Comparison of ENCODE assay signal across 1 cellular context in the genomic region with DNA sequence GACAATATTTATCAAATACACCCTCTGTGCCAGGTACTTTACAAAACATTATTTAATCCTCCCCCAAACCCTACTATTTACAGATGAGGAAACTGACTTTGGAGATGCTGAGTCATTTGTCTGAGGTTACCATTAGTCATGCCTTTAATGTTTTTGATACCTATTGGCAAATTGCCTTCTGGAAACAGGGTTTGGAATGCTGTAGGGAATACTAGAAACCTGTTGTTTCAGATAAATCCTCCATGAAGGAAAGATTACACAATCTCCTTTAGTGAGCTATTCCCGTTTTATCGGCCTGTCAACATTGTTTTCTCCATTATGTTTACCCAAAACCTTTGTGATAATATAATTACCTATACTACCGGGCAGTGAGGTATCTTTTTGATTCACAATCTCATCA.
A peak's percentile ranks its signal among the peaks of the same experiment; 100 is the strongest.
TF ChIP-seq lines count a peak whose summit lies in the region.

No MANE protein-coding gene starts in this region.

TF ChIP-seq in SK-N-SH, 30 proteins besides CTCF, POLR2A, EP300 and RAD21 (continued from another document):
- TF ChIP-seq, protein P1, sequence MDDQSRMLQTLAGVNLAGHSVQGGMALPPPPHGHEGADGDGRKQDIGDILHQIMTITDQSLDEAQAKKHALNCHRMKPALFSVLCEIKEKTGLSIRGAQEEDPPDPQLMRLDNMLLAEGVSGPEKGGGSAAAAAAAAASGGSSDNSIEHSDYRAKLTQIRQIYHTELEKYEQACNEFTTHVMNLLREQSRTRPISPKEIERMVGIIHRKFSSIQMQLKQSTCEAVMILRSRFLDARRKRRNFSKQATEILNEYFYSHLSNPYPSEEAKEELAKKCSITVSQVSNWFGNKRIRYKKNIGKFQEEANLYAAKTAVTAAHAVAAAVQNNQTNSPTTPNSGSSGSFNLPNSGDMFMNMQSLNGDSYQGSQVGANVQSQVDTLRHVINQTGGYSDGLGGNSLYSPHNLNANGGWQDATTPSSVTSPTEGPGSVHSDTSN (IDR thresholded peaks at IDR 0.05): peak; percentile 82
- TF ChIP-seq, protein P2, sequence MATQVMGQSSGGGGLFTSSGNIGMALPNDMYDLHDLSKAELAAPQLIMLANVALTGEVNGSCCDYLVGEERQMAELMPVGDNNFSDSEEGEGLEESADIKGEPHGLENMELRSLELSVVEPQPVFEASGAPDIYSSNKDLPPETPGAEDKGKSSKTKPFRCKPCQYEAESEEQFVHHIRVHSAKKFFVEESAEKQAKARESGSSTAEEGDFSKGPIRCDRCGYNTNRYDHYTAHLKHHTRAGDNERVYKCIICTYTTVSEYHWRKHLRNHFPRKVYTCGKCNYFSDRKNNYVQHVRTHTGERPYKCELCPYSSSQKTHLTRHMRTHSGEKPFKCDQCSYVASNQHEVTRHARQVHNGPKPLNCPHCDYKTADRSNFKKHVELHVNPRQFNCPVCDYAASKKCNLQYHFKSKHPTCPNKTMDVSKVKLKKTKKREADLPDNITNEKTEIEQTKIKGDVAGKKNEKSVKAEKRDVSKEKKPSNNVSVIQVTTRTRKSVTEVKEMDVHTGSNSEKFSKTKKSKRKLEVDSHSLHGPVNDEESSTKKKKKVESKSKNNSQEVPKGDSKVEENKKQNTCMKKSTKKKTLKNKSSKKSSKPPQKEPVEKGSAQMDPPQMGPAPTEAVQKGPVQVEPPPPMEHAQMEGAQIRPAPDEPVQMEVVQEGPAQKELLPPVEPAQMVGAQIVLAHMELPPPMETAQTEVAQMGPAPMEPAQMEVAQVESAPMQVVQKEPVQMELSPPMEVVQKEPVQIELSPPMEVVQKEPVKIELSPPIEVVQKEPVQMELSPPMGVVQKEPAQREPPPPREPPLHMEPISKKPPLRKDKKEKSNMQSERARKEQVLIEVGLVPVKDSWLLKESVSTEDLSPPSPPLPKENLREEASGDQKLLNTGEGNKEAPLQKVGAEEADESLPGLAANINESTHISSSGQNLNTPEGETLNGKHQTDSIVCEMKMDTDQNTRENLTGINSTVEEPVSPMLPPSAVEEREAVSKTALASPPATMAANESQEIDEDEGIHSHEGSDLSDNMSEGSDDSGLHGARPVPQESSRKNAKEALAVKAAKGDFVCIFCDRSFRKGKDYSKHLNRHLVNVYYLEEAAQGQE (IDR thresholded peaks at IDR 0.05; ENCODE audit: low read depth, low read length): no peak
- TF ChIP-seq TEAD4 (IDR thresholded peaks at IDR 0.05; ENCODE audit: borderline replicate concordance, insufficient read depth) (peak; percentile 60; the same call in 1 of the 2 replicates), ELF1 (IDR thresholded peaks at IDR 0.05) (no peak), GATA2 (CRISPR knock-in tag; IDR thresholded peaks at IDR 0.05) (no peak), JUND (IDR thresholded peaks at IDR 0.05) (peak; percentile 90), NRF1 (IDR thresholded peaks at IDR 0.05; ENCODE audit: low read depth, low read length) (no peak), YY1 (IDR thresholded peaks at IDR 0.05; ENCODE audit: low read depth) (0 out of 2 replicates have a peak, but pooled peaks have one; percentile 17), RXRA (IDR thresholded peaks at IDR 0.05; ENCODE audit: borderline replicate concordance, low read depth) (peak; percentile 58; the same call in 1 of the 2 replicates), MEF2A (IDR thresholded peaks at IDR 0.05; ENCODE audit: borderline replicate concordance, low read depth) (peak; percentile 63; the same call in 1 of the 2 replicates), RFX5 (IDR thresholded peaks at IDR 0.05; ENCODE audit: low read length) (no peak), FOXM1 (IDR thresholded peaks at IDR 0.05; ENCODE audit: low read depth) (peak; percentile 59; the same call in 1 of the 2 replicates), CHD2 (IDR thresholded peaks at IDR 0.05; ENCODE audit: low read length, partially characterized antibody) (no peak)
- TF ChIP-seq, protein P3, sequence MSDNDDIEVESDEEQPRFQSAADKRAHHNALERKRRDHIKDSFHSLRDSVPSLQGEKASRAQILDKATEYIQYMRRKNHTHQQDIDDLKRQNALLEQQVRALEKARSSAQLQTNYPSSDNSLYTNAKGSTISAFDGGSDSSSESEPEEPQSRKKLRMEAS (IDR thresholded peaks at IDR 0.05; ENCODE audit: low read depth): peak; percentile 42; the same call in 1 of the 2 replicates
- TF ChIP-seq, protein P4, sequence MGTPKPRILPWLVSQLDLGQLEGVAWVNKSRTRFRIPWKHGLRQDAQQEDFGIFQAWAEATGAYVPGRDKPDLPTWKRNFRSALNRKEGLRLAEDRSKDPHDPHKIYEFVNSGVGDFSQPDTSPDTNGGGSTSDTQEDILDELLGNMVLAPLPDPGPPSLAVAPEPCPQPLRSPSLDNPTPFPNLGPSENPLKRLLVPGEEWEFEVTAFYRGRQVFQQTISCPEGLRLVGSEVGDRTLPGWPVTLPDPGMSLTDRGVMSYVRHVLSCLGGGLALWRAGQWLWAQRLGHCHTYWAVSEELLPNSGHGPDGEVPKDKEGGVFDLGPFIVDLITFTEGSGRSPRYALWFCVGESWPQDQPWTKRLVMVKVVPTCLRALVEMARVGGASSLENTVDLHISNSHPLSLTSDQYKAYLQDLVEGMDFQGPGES (IDR thresholded peaks at IDR 0.05; ENCODE audit: low read depth, low read length): no peak
- TF ChIP-seq, protein P5, sequence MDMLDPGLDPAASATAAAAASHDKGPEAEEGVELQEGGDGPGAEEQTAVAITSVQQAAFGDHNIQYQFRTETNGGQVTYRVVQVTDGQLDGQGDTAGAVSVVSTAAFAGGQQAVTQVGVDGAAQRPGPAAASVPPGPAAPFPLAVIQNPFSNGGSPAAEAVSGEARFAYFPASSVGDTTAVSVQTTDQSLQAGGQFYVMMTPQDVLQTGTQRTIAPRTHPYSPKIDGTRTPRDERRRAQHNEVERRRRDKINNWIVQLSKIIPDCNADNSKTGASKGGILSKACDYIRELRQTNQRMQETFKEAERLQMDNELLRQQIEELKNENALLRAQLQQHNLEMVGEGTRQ (IDR thresholded peaks at IDR 0.05; ENCODE audit: borderline replicate concordance, low read depth, low read length): no peak
TF ChIP-seq in SK-N-SH: peak in this region for 12.
